In genomic region chr6:31834704-31835375, GRCh38 we compare ENCODE assay signal across 1 cellular context.
TF ChIP-seq lines count a peak whose summit lies in the region.

No MANE protein-coding gene starts in this region.

TF ChIP-seq in HepG2, 621 proteins besides CTCF, POLR2A, EP300 and RAD21 (continued from another document and continues in another):
- no peak for TF ChIP-seq ZNF646 (CRISPR knock-in tag; IDR thresholded peaks at IDR 0.05)
- peak; percentile 36; the same call in 1 of the 2 replicates for TF ChIP-seq NCOR1 (IDR thresholded peaks at IDR 0.05; ENCODE audit: borderline replicate concordance, low read length)
- no peak for TF ChIP-seq CENPT (CRISPR knock-in tag; IDR thresholded peaks at IDR 0.05; ENCODE audit: low read depth)
- peak in 1 of 2 experiments; percentile 43; a peak in 1 of 4 replicates for TF ChIP-seq NR2F1 (CRISPR knock-in tag; IDR thresholded peaks at IDR 0.05)
- TF ChIP-seq PAWR (CRISPR knock-in tag; IDR thresholded peaks at IDR 0.05; ENCODE audit: borderline replicate concordance): no peak
- TF ChIP-seq PITX1 (CRISPR knock-in tag; IDR thresholded peaks at IDR 0.05): no peak; the same call in 1 of the 2 replicates
- TF ChIP-seq SMAD9 (CRISPR knock-in tag; IDR thresholded peaks at IDR 0.05): peak; percentile 72; the same call in 1 of the 2 replicates
- TF ChIP-seq PATZ1 (CRISPR knock-in tag; IDR thresholded peaks at IDR 0.05): peak; percentile 33; the same call in 1 of the 2 replicates
- TF ChIP-seq SIN3B (IDR thresholded peaks at IDR 0.05; ENCODE audit: low read length): 0 out of 2 replicates have a peak, but pooled peaks have one; percentile 0
- peak; percentile 70; the same call in 1 of the 2 replicates for TF ChIP-seq ZNF34 (CRISPR knock-in tag; IDR thresholded peaks at IDR 0.05; ENCODE audit: borderline replicate concordance)
- peak; percentile 77; the same call in 1 of the 2 replicates for TF ChIP-seq ZBTB38 (CRISPR knock-in tag; IDR thresholded peaks at IDR 0.05)
- no peak for TF ChIP-seq MLX (CRISPR knock-in tag; IDR thresholded peaks at IDR 0.05)
- TF ChIP-seq KLF16 (CRISPR knock-in tag; IDR thresholded peaks at IDR 0.05): peak in 1 of 2 experiments; percentile 90; a peak in 2 of 4 replicates
- TF ChIP-seq GTF3A (CRISPR knock-in tag; conservative IDR thresholded peaks at IDR 0.05): 0 out of 2 replicates have a peak, but pooled peaks have one; percentile 71
- no peak for TF ChIP-seq PHB2 (IDR thresholded peaks at IDR 0.05; ENCODE audit: partially characterized antibody)
- TF ChIP-seq SMAD3 (CRISPR knock-in tag; IDR thresholded peaks at IDR 0.05): 0 out of 2 replicates have a peak, but pooled peaks have one; percentile 58
- no peak for TF ChIP-seq ZNF10 (CRISPR knock-in tag; IDR thresholded peaks at IDR 0.05; ENCODE audit: borderline replicate concordance, low read depth)
- peak; percentile 95 for TF ChIP-seq ARID4A (CRISPR knock-in tag; IDR thresholded peaks at IDR 0.05; ENCODE audit: borderline replicate concordance)
- peak; percentile 86; the same call in 1 of the 2 replicates for TF ChIP-seq ZNF598 (CRISPR knock-in tag; IDR thresholded peaks at IDR 0.05; ENCODE audit: borderline replicate concordance)
- peak; percentile 37 for TF ChIP-seq ZEB1 (IDR thresholded peaks at IDR 0.05; ENCODE audit: insufficient replicate concordance, low read depth)
- TF ChIP-seq UBTF (CRISPR knock-in tag; IDR thresholded peaks at IDR 0.05): peak; percentile 79
- TF ChIP-seq MAFG (CRISPR knock-in tag; IDR thresholded peaks at IDR 0.05): no peak
- no peak for TF ChIP-seq SAFB2 (CRISPR knock-in tag; IDR thresholded peaks at IDR 0.05; ENCODE audit: borderline replicate concordance, low read depth)
- TF ChIP-seq FOXP1 (IDR thresholded peaks at IDR 0.05): no peak
- peak; percentile 22; the same call in 1 of the 2 replicates for TF ChIP-seq FOXP1 (CRISPR knock-in tag; IDR thresholded peaks at IDR 0.05)
- peak; percentile 81 for TF ChIP-seq MLXIP (CRISPR knock-in tag; IDR thresholded peaks at IDR 0.05; ENCODE audit: borderline replicate concordance)
- TF ChIP-seq BATF2 (CRISPR knock-in tag; IDR thresholded peaks at IDR 0.05): no peak; the same call in 1 of the 2 replicates
- no peak for TF ChIP-seq ZNF441 (CRISPR knock-in tag; IDR thresholded peaks at IDR 0.05; ENCODE audit: borderline replicate concordance)
- 0 out of 2 replicates have a peak, but pooled peaks have one; percentile 48 for TF ChIP-seq SP2 (CRISPR knock-in tag; IDR thresholded peaks at IDR 0.05)
- TF ChIP-seq GMEB2 (CRISPR knock-in tag; IDR thresholded peaks at IDR 0.05; ENCODE audit: low read depth): no peak
- TF ChIP-seq HMG20A (CRISPR knock-in tag; IDR thresholded peaks at IDR 0.05; ENCODE audit: borderline replicate concordance): peak; percentile 38; the same call in 1 of the 2 replicates
